Comparison of ENCODE assay signal across 8 cellular contexts in the genomic region with DNA sequence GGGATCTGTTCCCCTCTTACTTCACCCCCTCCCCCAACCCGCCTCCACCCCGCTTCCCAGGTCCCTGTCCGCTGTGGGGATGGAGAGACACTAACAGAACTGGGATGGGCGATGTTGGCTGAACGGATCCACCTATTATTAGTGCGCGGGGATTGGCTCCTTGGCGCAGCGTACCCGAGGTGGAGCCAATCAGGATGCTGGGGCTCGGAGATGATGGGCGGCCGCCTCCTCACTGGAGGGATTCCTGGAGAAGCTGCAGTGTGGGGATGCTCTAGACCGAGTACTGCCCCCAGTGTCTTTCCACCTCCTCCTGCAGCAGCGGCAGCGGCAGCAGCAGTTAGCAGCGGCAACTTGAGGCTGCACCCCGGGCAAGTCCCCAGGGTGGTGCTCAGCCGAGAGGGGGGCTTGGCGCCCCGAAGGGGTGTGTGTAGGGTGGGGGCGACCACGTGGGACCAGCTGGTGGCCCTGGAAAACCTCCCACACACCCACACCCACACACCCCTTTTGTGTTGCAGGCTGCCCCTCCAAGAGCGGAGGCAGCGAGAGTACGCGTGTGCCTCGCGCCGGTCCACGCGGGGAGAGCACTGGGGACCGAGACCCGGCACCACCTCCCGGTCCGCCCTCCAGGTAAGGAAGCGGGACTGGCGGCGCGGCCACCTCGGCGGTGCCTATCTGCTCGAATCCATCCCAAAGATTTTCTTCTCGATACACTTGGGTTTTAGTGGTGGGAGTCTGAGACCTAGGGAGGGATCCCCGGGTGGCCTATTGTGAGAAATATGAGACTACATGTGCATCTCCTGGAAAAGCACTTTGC. TPM values are rescaled to one million over a fixed set of nuclear protein-coding genes. Genes with fewer than 3 reads are reported as not detected.
A peak's percentile ranks its signal among the peaks of the same experiment; 100 is the strongest.
DNase-seq lines count a peak whose midpoint lies in the region; ATAC-seq and TF ChIP-seq lines count a peak whose summit lies in the region.

Gene SYT1, plus strand, starts transcription at position 292 of the 814 bp plus-strand sequence.

- H3K36me3 ChIP-seq in thoracic aorta, result no peaks in the 10 kb centered on the region

- DNase-seq in NCI-H526 treated with DMSO at 0.1 percent for 48 hours (lab: John Stamatoyannopoulos, UW) (peak; percentile 30), dermis microvascular lymphatic vessel endothelial cell (ENCODE audit: low read depth in 2 of 2) (peak; percentile 71 to 91), lower leg skin (ENCODE audit: low spot score in 2 of 2) (peak in 1 of 2 donors; percentile 87), thoracic aorta (ENCODE audit: low spot score) (no peak), SKM-1 (lab: John Stamatoyannopoulos, UW; ENCODE audit: unreplicated experiment) (no peak)
- DNase-seq in stimulated activated CD4-positive, alpha-beta T cell treated with anti-CD3 and anti-CD28 coated beads, Interleukin-4, amount 100 ng/mL, for 24 hours, result no peak

- H3K27me3 ChIP-seq in thoracic aorta (replicated peaks; ENCODE audit: insufficient read depth), result no peaks in the 10 kb centered on the region

- no peaks in the 10 kb centered on the region for H3K9me3 ChIP-seq in thoracic aorta

- ATAC-seq in GM18502 (IDR thresholded peaks at IDR 0.05; ENCODE audit: poor library complexity, unreplicated experiment), result peak; percentile 32
- ATAC-seq in HG03139 (IDR thresholded peaks at IDR 0.05; ENCODE audit: unreplicated experiment), result peak; percentile 14
- no peak for ATAC-seq in thoracic aorta (ENCODE audit: insufficient number of reproducible peaks, low FRiP score, low read depth)

- WGBS in lower leg skin, 2 donors, result 2 to 3% methylated on average over 40 to 43 of the region's 45 CpGs

- no peak within 1 kb of the TSS for H3K27ac ChIP-seq in thoracic aorta

- no peak for TF ChIP-seq POLR2A in lower leg skin (IDR thresholded peaks at IDR 0.05)

- TF ChIP-seq CTCF in lower leg skin (IDR thresholded peaks at IDR 0.05) (no peak), thoracic aorta (IDR thresholded peaks at IDR 0.05) (no peak)

- peak within 1 kb of the TSS; percentile 10 for H3K4me3 ChIP-seq in lower leg skin (ENCODE audit: low read depth, poor library complexity, severe bottlenecking)
- H3K4me3 ChIP-seq in thoracic aorta, result peak within 1 kb of the TSS; percentile 66

- intact Hi-C loops in lower leg skin (cut with DNase I; ENCODE audit: low total_unique reads), result no loop called here

- H3K4me1 ChIP-seq in thoracic aorta (ENCODE audit: control insufficient read depth in 1 of 2, low read depth in 2 of 2), result peaks cover 0 to 20% of the 10 kb centered on the region in 2 donors

RNA-seq across cellular contexts. Expression of gene SYT1, which starts in this region (rescaled TPM):
- 3.6 and 6.3 TPM in 2 replicates for total RNA-seq in dermis microvascular lymphatic vessel endothelial cell
- under 1 TPM; 0.15 to 0.49 (median 0.29) TPM for total RNA-seq in lower leg skin
- 1 to 10 TPM; 1.3 to 1.9 TPM for total RNA-seq in thoracic aorta

Comparison
In these comparisons a context has a peak if more than half of its experiments do, and no peak if none do; other contexts are left out.
1. DNase-seq: peak in NCI-H526 treated with DMSO at 0.1 percent for 48 hours (single experiment) and dermis microvascular lymphatic vessel endothelial cell (2 of 2); none in thoracic aorta (single experiment), stimulated activated CD4-positive, alpha-beta T cell treated with anti-CD3 and anti-CD28 coated beads, Interleukin-4, amount 100 ng/mL, for 24 hours (single experiment) and SKM-1 (single experiment).